20 cellular contexts compared by ENCODE assay signal in the genomic region with DNA sequence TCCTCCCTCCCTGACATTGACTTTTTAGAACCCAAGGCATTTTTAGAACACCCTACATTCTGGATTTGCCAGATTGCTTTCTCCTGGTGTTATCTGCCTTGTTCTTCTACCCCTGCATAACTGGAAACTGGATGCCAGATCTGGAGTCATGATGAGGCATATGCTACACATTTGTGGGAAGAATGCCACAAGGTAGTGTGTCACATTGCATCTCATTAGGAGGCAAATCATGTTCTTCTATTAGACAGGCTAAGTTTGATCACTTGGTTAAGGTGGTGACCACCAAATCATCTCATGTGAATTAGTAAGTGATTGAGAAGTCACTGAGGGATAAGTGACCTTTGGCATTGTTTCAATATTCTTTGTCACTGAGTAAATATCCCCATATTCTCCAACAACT. TPM values are rescaled to one million over a fixed set of nuclear protein-coding genes. Genes with fewer than 3 reads are reported as not detected.
A peak's percentile ranks its signal among the peaks of the same experiment; 100 is the strongest.
DNase-seq lines count a peak whose midpoint lies in the region; ATAC-seq, FAIRE-seq and TF ChIP-seq lines count a peak whose summit lies in the region.
"Had no signal": no experiment of that assay in that cellular context is flagged by ENCODE, and none has a peak within 500 bp of the region (broad histone marks: within the 10 kb centered on the region; RNA-seq: fewer than 3 reads in every experiment).

No MANE protein-coding gene starts in this region.

- H3K79me2 ChIP-seq in PC-3 (ENCODE audit: low read length) (no peaks in the 10 kb centered on the region), HepG2 (ENCODE audit: insufficient read depth, low read length) (no peaks in the 10 kb centered on the region)

- ATAC-seq in activated CD8-positive, alpha-beta memory T cell treated with anti-CD3 and anti-CD28 coated beads, Interleukin-2, amount 10 ng/mL, durations not matched to agents 7 days and 5 days: no peak
- ATAC-seq in PC-3: peak; percentile 45; the same call in 1 of the 2 replicates
- no peak for ATAC-seq in HepG2
- ATAC-seq in left ventricle myocardium superior: no peak
- ATAC-seq: GM12878 had no signal

- H3F3A ChIP-seq in PC-3 (ENCODE audit: low read length, unreplicated experiment): no peaks in the 10 kb centered on the region

- H4K20me1 ChIP-seq in PC-3 (ENCODE audit: low read length): no peaks in the 10 kb centered on the region
- no peaks in the 10 kb centered on the region for H4K20me1 ChIP-seq in HepG2 (ENCODE audit: insufficient read depth, low read length)

- H3K9me3 Mint-ChIP-seq in activated CD8-positive, alpha-beta memory T cell treated with anti-CD3 and anti-CD28 coated beads, Interleukin-2, amount 10 ng/mL, durations not matched to agents 7 days and 5 days (ENCODE audit: low read depth): no peaks in the 10 kb centered on the region
- H3K9me3 Mint-ChIP-seq in Caco-2 (ENCODE audit: unreplicated experiment): no peaks in the 10 kb centered on the region
- H3K9me3 Mint-ChIP-seq: CD4-positive, CD25-positive, alpha-beta regulatory T cell; CD8-positive, alpha-beta memory T cell had no signal

- intact Hi-C loops in PC-3 (cut with micrococcal nuclease) (no loop called here), HepG2 (cut with micrococcal nuclease; ENCODE audit: unreplicated experiment) (no loop called here), left ventricle myocardium superior (cut with micrococcal nuclease) (no loop called here), Caco-2 (cut with micrococcal nuclease; ENCODE audit: unreplicated experiment) (no loop called here)

- H3K36me3 ChIP-seq in PC-3 (ENCODE audit: low read depth, low read length) (no peaks in the 10 kb centered on the region), HepG2 (replicated peaks in 1 of 2; ENCODE audit: control insufficient read depth in 1 of 2, insufficient read depth in 2 of 2, low read length in 2 of 2) (no peaks in the 10 kb centered on the region), Caco-2 (ENCODE audit: control insufficient read depth, insufficient read depth, low read length) (no peaks in the 10 kb centered on the region)
- H3K36me3 ChIP-seq: BE2C, HAP-1 had no signal

- peaks cover 40% of the 10 kb centered on the region for H3K27me3 ChIP-seq in PC-3 (ENCODE audit: low read length)
- peaks cover 8 to 31% of the 10 kb centered on the region in 2 experiments; a peak in 4 of 5 replicates for H3K27me3 ChIP-seq in HepG2 (ENCODE audit: control insufficient read depth in 1 of 2, insufficient read depth in 2 of 2, low read length in 2 of 2)
- H3K27me3 ChIP-seq in Caco-2 (replicated peaks; ENCODE audit: control insufficient read depth, insufficient read depth, low read length): peaks cover 4% of the 10 kb centered on the region

- H3K9me3 ChIP-seq in PC-3 (ENCODE audit: low read length) (no peaks in the 10 kb centered on the region), HepG2 (ENCODE audit: low read length) (no peaks in the 10 kb centered on the region), Caco-2 (no peaks in the 10 kb centered on the region)
- H3K9me3 ChIP-seq: BE2C, HAP-1 had no signal

- no peaks in the 10 kb centered on the region for H3K4me1 Mint-ChIP-seq in activated CD8-positive, alpha-beta memory T cell treated with anti-CD3 and anti-CD28 coated beads, Interleukin-2, amount 10 ng/mL, durations not matched to agents 7 days and 5 days
- H3K4me1 Mint-ChIP-seq in Caco-2 (ENCODE audit: low read depth, unreplicated experiment): no peaks in the 10 kb centered on the region

- no peak overlapping the region for H3K4me2 ChIP-seq in PC-3 (ENCODE audit: low read length)
- no peak overlapping the region for H3K4me2 ChIP-seq in HepG2 (ENCODE audit: low read depth, low read length)

- no peak overlapping the region for H3K4me3 ChIP-seq in PC-3 (ENCODE audit: low read length)
- H3K4me3 ChIP-seq in HepG2 (replicated peaks in 1 of 3; ENCODE audit: insufficient read depth in 1 of 3, low read depth in 2 of 3, low read length in 3 of 3): no peak overlapping the region
- H3K4me3 ChIP-seq in Caco-2 (ENCODE audit: low read depth, low read length): no peak overlapping the region
- H3K4me3 ChIP-seq: GM12878, HAP-1 had no signal

- TF ChIP-seq RAD21 in HepG2 (CRISPR knock-in tag; IDR thresholded peaks at IDR 0.05): no peak

- FAIRE-seq in HepG2 (lab: Jason Lieb, UNC): no peak
- FAIRE-seq: GM12878 had no signal

- in situ Hi-C loops in HepG2 (cut with HindIII; ENCODE audit: extremely low pct_ligation_motif_present, low pct_unique_long_range_greater_than_20kb): loop anchor here (5.0 kb wide), 1 partner anchor 46 kb away; no protein-coding TSS in a partner anchor

- DNase-seq in activated CD8-positive, alpha-beta memory T cell treated with anti-CD3 and anti-CD28 coated beads, Interleukin-2, amount 10 ng/mL, durations not matched to agents 7 days and 5 days: peak; percentile 5
- no peak for DNase-seq in activated CD8-positive, alpha-beta memory T cell treated with anti-CD3 and anti-CD28 coated beads, Interleukin-2, amount 50 U/mL, for 48 hours
- DNase-seq in PC-3 (peak; percentile 31), epidermal melanocyte (ENCODE audit: insufficient read length, low spot score) (peak; percentile 10), HepG2 (ENCODE audit: low spot score) (no peak), left ventricle myocardium superior (no peak), SHP77 treated with DMSO at 0.1 percent for 48 hours (lab: John Stamatoyannopoulos, UW) (no peak), Caco-2 (no peak)
- DNase-seq: ACHN; BE2C; C1 segment of cervical spinal cord; CD4-positive, CD25-positive, alpha-beta regulatory T cell; CD8-positive, alpha-beta memory T cell; COR-L47; DMS53; DND-41; EL had no signal

- TF ChIP-seq CTCF in PC-3 (conservative IDR thresholded peaks at IDR 0.05; ENCODE audit: low read depth, low read length) (no peak), HepG2 (CRISPR knock-in tag; IDR thresholded peaks at IDR 0.05) (no peak), Caco-2 (IDR thresholded peaks at IDR 0.05; ENCODE audit: insufficient read depth in 1 of 2, low read depth in 1 of 2, low read length in 1 of 2, severe bottlenecking in 1 of 2, unreplicated experiment in 1 of 2) (no peak)

- no TSS peak for BruUV-seq in PC-3 (replicated peaks; lab: Mats Ljungman, UMichigan)
- no TSS peak for BruUV-seq in HepG2 (replicated peaks; lab: Mats Ljungman, UMichigan)
- no TSS peak for BruUV-seq in Caco-2 (replicated peaks; lab: Mats Ljungman, UMichigan)

- no peak for TF ChIP-seq POLR2A in HepG2 (IDR thresholded peaks at IDR 0.05; ENCODE audit: insufficient read depth in 1 of 2, low read depth in 2 of 2, low read length in 2 of 2)

- H2AFZ ChIP-seq in PC-3 (ENCODE audit: low read length): no peak overlapping the region
- H2AFZ ChIP-seq in HepG2 (ENCODE audit: low read length): no peak overlapping the region

- H3K27me3 Mint-ChIP-seq in activated CD8-positive, alpha-beta memory T cell treated with anti-CD3 and anti-CD28 coated beads, Interleukin-2, amount 10 ng/mL, durations not matched to agents 7 days and 5 days: peaks cover 70% of the 10 kb centered on the region
- H3K27me3 Mint-ChIP-seq in Caco-2 (ENCODE audit: insufficient read depth, unreplicated experiment): peaks cover 31% of the 10 kb centered on the region

- no peak overlapping the region for H3K27ac Mint-ChIP-seq in activated CD8-positive, alpha-beta memory T cell treated with anti-CD3 and anti-CD28 coated beads, Interleukin-2, amount 10 ng/mL, durations not matched to agents 7 days and 5 days
- H3K27ac Mint-ChIP-seq in Caco-2 (ENCODE audit: unreplicated experiment): no peak overlapping the region
- H3K27ac Mint-ChIP-seq: CD4-positive, CD25-positive, alpha-beta regulatory T cell; CD8-positive, alpha-beta memory T cell had no signal

- H3K36me3 Mint-ChIP-seq in activated CD8-positive, alpha-beta memory T cell treated with anti-CD3 and anti-CD28 coated beads, Interleukin-2, amount 10 ng/mL, durations not matched to agents 7 days and 5 days: no peaks in the 10 kb centered on the region
- no peaks in the 10 kb centered on the region for H3K36me3 Mint-ChIP-seq in Caco-2 (ENCODE audit: insufficient read depth, unreplicated experiment)
- H3K36me3 Mint-ChIP-seq: CD8-positive, alpha-beta memory T cell had no signal

- POLR2A ChIA-PET in PC-3 (lab: Charles Lee; ENCODE audit: unreplicated experiment): no interaction called here
- POLR2A ChIA-PET in HepG2 (lab: Yijun Ruan, JAX): no interaction called here
- POLR2A ChIA-PET in Caco-2 (lab: Charles Lee): no interaction called here

- no peaks in the 10 kb centered on the region for H3K4me1 ChIP-seq in PC-3 (ENCODE audit: insufficient read depth, low read length)
- H3K4me1 ChIP-seq in HepG2 (ENCODE audit: insufficient read depth, low read length): peaks cover 20% of the 10 kb centered on the region; the same call in 1 of the 2 replicates
- H3K4me1 ChIP-seq in Caco-2: peaks cover 10% of the 10 kb centered on the region
- H3K4me1 ChIP-seq: BE2C, HAP-1 had no signal

- H3K9ac ChIP-seq in PC-3 (ENCODE audit: low read length): no peak overlapping the region
- no peak overlapping the region for H3K9ac ChIP-seq in HepG2 (ENCODE audit: insufficient read depth, low read depth, low read length)

- no peak overlapping the region for H3K4me3 Mint-ChIP-seq in activated CD8-positive, alpha-beta memory T cell treated with anti-CD3 and anti-CD28 coated beads, Interleukin-2, amount 10 ng/mL, durations not matched to agents 7 days and 5 days
- no peak overlapping the region for H3K4me3 Mint-ChIP-seq in Caco-2 (ENCODE audit: unreplicated experiment)
- H3K4me3 Mint-ChIP-seq: CD4-positive, CD25-positive, alpha-beta regulatory T cell; CD8-positive, alpha-beta memory T cell had no signal

- no peak for TF ChIP-seq EP300 in HepG2 (IDR thresholded peaks at IDR 0.05; ENCODE audit: low read depth in 2 of 2, low read length in 2 of 2)
- no peak for TF ChIP-seq EP300 in HepG2 (CRISPR knock-in tag; IDR thresholded peaks at IDR 0.05; ENCODE audit: borderline replicate concordance)

- no peaks in the 10 kb centered on the region for H3K9me2 ChIP-seq in PC-3 (replicated peaks; ENCODE audit: low read length)

- H3K27ac ChIP-seq in PC-3 (ENCODE audit: low read length) (no peak overlapping the region), HepG2 (ENCODE audit: extremely low read length, insufficient read depth, low read length) (no peak overlapping the region)

- CTCF ChIA-PET in activated CD8-positive, alpha-beta memory T cell treated with anti-CD3 and anti-CD28 coated beads, Interleukin-2, amount 10 ng/mL, durations not matched to agents 7 days and 5 days (lab: Charles Lee): no interaction called here
- CTCF ChIA-PET in PC-3 (lab: Charles Lee) (no interaction called here), HepG2 (lab: Yijun Ruan, JAX; ENCODE audit: low intra/inter-chr PET ratio, low total read pairs) (interaction anchor here (0.7 kb wide), 1 partner anchor 45 kb away, joined by 3 read pairs; no protein-coding TSS in a partner anchor), Caco-2 (lab: Charles Lee) (no interaction called here)

RNA-seq across cellular contexts. Expression of a gene that starts 12.9 kb away (rescaled TPM):
- total RNA-seq in activated CD8-positive, alpha-beta memory T cell treated with anti-CD3 and anti-CD28 coated beads, Interleukin-2, amount 10 ng/mL, durations not matched to agents 7 days and 5 days: not detected
- total RNA-seq in PC-3 (2014; rRNA removed) (not detected in 2 replicates), HepG2 (2016; rRNA removed; fragmentation: Illumina TruSeq; extraction: Trizol) (not detected in 2 replicates), left ventricle myocardium superior (not detected), Caco-2 (2022) (not detected in 2 replicates)
- not detected in 2 replicates for total RNA-seq in HepG2 (2016; cell fraction: cytosol; rRNA removed; fragmentation: Illumina TruSeq; extraction: Trizol; ENCODE audit: low read depth)
- total RNA-seq in HepG2 (2016; cell fraction: insoluble cytoplasmic fraction; rRNA removed; fragmentation: Illumina TruSeq; extraction: Trizol): not detected in 2 replicates
- total RNA-seq in HepG2 (2016; cell fraction: membrane; rRNA removed; fragmentation: Illumina TruSeq; extraction: Trizol): not detected in 2 replicates
- total RNA-seq in HepG2 (2016; cell fraction: nucleus; rRNA removed; fragmentation: Illumina TruSeq; extraction: Trizol): not detected in 2 replicates
- not detected in 2 replicates for polyA plus RNA-seq in HepG2 (2011; rRNA removed)
- polyA plus RNA-seq in HepG2 (2011; cell fraction: cytosol; rRNA removed): not detected in 2 replicates
- not detected in 2 replicates for polyA plus RNA-seq in HepG2 (2011; cell fraction: nucleus; rRNA removed)
- polyA plus RNA-seq in HepG2 (2012): not detected in 2 replicates
- not detected in 2 replicates for polyA plus RNA-seq in HepG2 (2016; cell fraction: cytosol; fragmentation: Illumina TruSeq; extraction: Trizol; ENCODE audit: low read depth)
- polyA plus RNA-seq in HepG2 (2016; cell fraction: insoluble cytoplasmic fraction; fragmentation: Illumina TruSeq; extraction: Trizol; ENCODE audit: low read depth): not detected in 2 replicates
- not detected in 2 replicates for polyA plus RNA-seq in HepG2 (2016; cell fraction: membrane; fragmentation: Illumina TruSeq; extraction: Trizol; ENCODE audit: low read depth)
- polyA plus RNA-seq in HepG2 (2016; cell fraction: nucleus; fragmentation: Illumina TruSeq; extraction: Trizol; ENCODE audit: insufficient read depth, low read depth): not detected in 2 replicates
- polyA minus RNA-seq in HepG2 (2011; rRNA and poly(A)+ RNA removed; ENCODE audit: low replicate concordance): not detected in 2 replicates
- polyA minus RNA-seq in HepG2 (2011; cell fraction: cytosol; rRNA and poly(A)+ RNA removed): not detected in 2 replicates
- polyA minus RNA-seq in HepG2 (2011; cell fraction: nucleus; rRNA and poly(A)+ RNA removed): not detected in 2 replicates
- total RNA-seq: CD4-positive, CD25-positive, alpha-beta regulatory T cell; CD8-positive, alpha-beta memory T cell; G401; GM12878 had no signal
- polyA plus RNA-seq: CD4-positive, CD25-positive, alpha-beta regulatory T cell; CD8-positive, alpha-beta memory T cell; GM12878 had no signal

Comparison
In these comparisons a context has a peak if more than half of its experiments do, and no peak if none do; other contexts are left out.
1. DNase-seq: peak in activated CD8-positive, alpha-beta memory T cell treated with anti-CD3 and anti-CD28 coated beads, Interleukin-2, amount 10 ng/mL, durations not matched to agents 7 days and 5 days (single experiment), PC-3 (single experiment) and epidermal melanocyte (single experiment); none in activated CD8-positive, alpha-beta memory T cell treated with anti-CD3 and anti-CD28 coated beads, Interleukin-2, amount 50 U/mL, for 48 hours (single experiment), HepG2 (single experiment), left ventricle myocardium superior (single experiment), SHP77 treated with DMSO at 0.1 percent for 48 hours (single experiment) and Caco-2 (0 of 2).